8 cellular contexts compared by ENCODE assay signal in genomic region chr17:28950752-28951427, GRCh38. TPM values are rescaled to one million over a fixed set of nuclear protein-coding genes. Genes with fewer than 3 reads are reported as not detected.
A peak's percentile ranks its signal among the peaks of the same experiment; 100 is the strongest.
DNase-seq lines count a peak whose midpoint lies in the region; ATAC-seq and TF ChIP-seq lines count a peak whose summit lies in the region.

No MANE protein-coding gene starts in this region.

- H3K27ac Mint-ChIP-seq in MCF 10A (ENCODE audit: low read depth, unreplicated experiment): peak overlapping the region; percentile 85

- H3K27me3 ChIP-seq in BLaER1: no peaks in the 10 kb centered on the region
- no peaks in the 10 kb centered on the region for H3K27me3 ChIP-seq in mononuclear cell (ENCODE audit: insufficient read depth, low read length)

- H3K36me3 Mint-ChIP-seq in MCF 10A (ENCODE audit: insufficient read depth, unreplicated experiment): peaks cover 34% of the 10 kb centered on the region

- peak overlapping the region; percentile 94 for H3K4me2 ChIP-seq in BLaER1

- H3K9me3 ChIP-seq in BLaER1 (no peaks in the 10 kb centered on the region), mononuclear cell (ENCODE audit: low read depth, low read length) (no peaks in the 10 kb centered on the region)

- intact Hi-C loops in MCF 10A (cut with micrococcal nuclease): loop anchor here (2.0 kb wide), 1 partner anchor 48 kb away; the partner anchor contains the start of gene DHRS13

- no peaks in the 10 kb centered on the region for H3K27me3 Mint-ChIP-seq in MCF 10A (ENCODE audit: insufficient read depth, unreplicated experiment)

- DNase-seq in MCF 10A (ENCODE audit: unreplicated experiment) (peak; percentile 20), glomerular visceral epithelial cell (ENCODE audit: extremely low spot score) (no peak), SIG-M5 (lab: John Stamatoyannopoulos, UW) (no peak), OCI-M1 (lab: John Stamatoyannopoulos, UW) (no peak), NCI-H2171 (lab: John Stamatoyannopoulos, UW) (no peak)

- peak; percentile 2 for ATAC-seq in HG03135 (IDR thresholded peaks at IDR 0.05; ENCODE audit: unreplicated experiment)

- POLR2A ChIA-PET in MCF 10A (lab: Yijun Ruan, JAX): interaction anchor here (0.6 to 10.7 kb wide), 33 partner anchors 8 to 1660 kb away, joined by 3 to 342 read pairs (median 7); partner anchors contain the start of genes BLTP2, DHRS13, FAM222B and FLOT2

- BruUV-seq in MCF 10A (replicated peaks; lab: Mats Ljungman, UMichigan): no TSS peak

- H3K4me1 Mint-ChIP-seq in MCF 10A (ENCODE audit: insufficient read depth, unreplicated experiment): peaks cover 6% of the 10 kb centered on the region

- peak overlapping the region; percentile 83 for H3K4me3 ChIP-seq in BLaER1
- H3K4me3 ChIP-seq in mononuclear cell (ENCODE audit: low read length): peak overlapping the region; percentile 90

- CTCF ChIA-PET in MCF 10A (lab: Yijun Ruan, JAX): interaction anchor here (0.8 to 1.7 kb wide), 3 partner anchors 14 to 199 kb away, joined by 3 to 7 read pairs (median 5); no protein-coding TSS in a partner anchor

- no peak for TF ChIP-seq CTCF in MCF 10A (IDR thresholded peaks at IDR 0.05; ENCODE audit: unreplicated experiment)

- H3K27ac ChIP-seq in BLaER1: peak overlapping the region; percentile 92

- H4K20me1 ChIP-seq in BLaER1: peaks cover 34% of the 10 kb centered on the region

- no peaks in the 10 kb centered on the region for H3K9me3 Mint-ChIP-seq in MCF 10A (ENCODE audit: unreplicated experiment)

- peaks cover 11% of the 10 kb centered on the region for H3K36me3 ChIP-seq in BLaER1

- H3K4me1 ChIP-seq in BLaER1 (peaks cover 44% of the 10 kb centered on the region), mononuclear cell (ENCODE audit: insufficient read depth, low read length) (peaks cover 42% of the 10 kb centered on the region)

- H3K9ac ChIP-seq in BLaER1: peak overlapping the region; percentile 96

- no peak overlapping the region for H3K4me3 Mint-ChIP-seq in MCF 10A (ENCODE audit: unreplicated experiment)

RNA-seq across cellular contexts. Expression of gene PHF12, which starts 0.4 kb away (rescaled TPM):
- total RNA-seq in MCF 10A (2022) (37.6 and 38.2 TPM in 2 replicates), mononuclear cell (102 TPM)

RNA-seq across cellular contexts. Expression of gene DHRS13, which starts 48.0 kb away (rescaled TPM):
- 9.1 and 9.5 TPM in 2 replicates for total RNA-seq in MCF 10A (2022)
- total RNA-seq in mononuclear cell: 12.0 TPM

RNA-seq across cellular contexts. Expression of gene FLOT2, which starts 53.4 kb away (rescaled TPM):
- total RNA-seq in MCF 10A (2022): 98.5 and 126 TPM in 2 replicates
- 52.7 TPM for total RNA-seq in mononuclear cell

RNA-seq across cellular contexts. Expression of gene SEZ6, which starts 54.9 kb away (rescaled TPM):
- total RNA-seq in MCF 10A (2022) (not detected in 2 replicates), mononuclear cell (0.94 TPM)
